In the genomic region with DNA sequence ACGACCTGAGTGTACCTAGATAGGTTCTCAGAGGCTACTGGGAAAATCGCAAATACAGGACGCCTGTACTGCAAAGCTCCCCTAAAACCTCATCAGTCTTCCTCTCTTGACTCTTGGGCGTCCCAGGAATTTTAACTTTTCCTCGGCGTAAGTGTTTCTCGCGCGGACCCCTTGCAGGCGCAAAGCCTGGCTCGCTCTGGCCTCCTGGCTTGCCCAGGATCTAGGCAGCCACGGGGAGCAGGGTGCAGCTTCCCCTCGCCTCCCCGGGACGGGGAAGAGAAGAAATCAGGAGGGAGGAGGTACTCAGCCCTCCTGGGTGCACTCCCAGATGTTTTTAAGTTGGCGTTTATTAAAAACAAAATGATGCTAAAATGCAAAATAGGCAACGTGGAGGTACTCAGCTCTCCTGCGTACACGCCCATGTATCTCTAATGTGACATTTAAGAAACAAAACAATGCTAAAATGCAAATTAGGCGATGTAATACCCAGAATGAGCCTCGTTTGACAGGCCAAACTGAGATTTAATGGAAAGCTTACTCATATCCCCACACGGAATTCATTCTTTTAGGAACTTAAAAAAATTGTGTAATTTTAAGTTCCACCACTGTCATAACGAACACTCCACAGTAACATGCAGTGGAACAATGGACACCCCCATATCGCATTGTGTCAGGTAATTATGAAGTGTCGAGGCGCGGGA, we compare ENCODE assay signal across 8 cellular contexts. TPM values are rescaled to one million over a fixed set of nuclear protein-coding genes. Genes with fewer than 3 reads are reported as not detected.
DNase-seq lines count a peak whose midpoint lies in the region; ATAC-seq and TF ChIP-seq lines count a peak whose summit lies in the region.

No MANE protein-coding gene starts in this region.

- H3K4me2 ChIP-seq in BLaER1 (peak overlapping the region; percentile 92), Karpas-422 (ENCODE audit: low read depth, low read length, poor library complexity, severe bottlenecking) (peak overlapping the region; percentile 81)

- H3K4me1 Mint-ChIP-seq in nephron progenitor cell = peaks cover 23% of the 10 kb centered on the region

- H3K9me3 Mint-ChIP-seq in nephron progenitor cell = no peaks in the 10 kb centered on the region

- DNase-seq in Karpas-422 = no peak
- peak; percentile 33 for DNase-seq in nephron progenitor cell
- DNase-seq in NCI-H82 (lab: John Stamatoyannopoulos, UW) = no peak
- DNase-seq in GM19240 (ENCODE audit: insufficient read length, low spot score) = no peak
- no peak for DNase-seq in GM10266 (ENCODE audit: extremely low spot score)

- H2AFZ ChIP-seq in Karpas-422 (ENCODE audit: low read length) = peak overlapping the region; percentile 83

- H3K36me3 Mint-ChIP-seq in nephron progenitor cell (ENCODE audit: low read depth) = no peaks in the 10 kb centered on the region

- H3K36me3 ChIP-seq in BLaER1 = no peaks in the 10 kb centered on the region
- H3K36me3 ChIP-seq in Karpas-422 (ENCODE audit: insufficient read depth, low read length) = peaks cover 5% of the 10 kb centered on the region; the same call in 1 of the 2 replicates
- no peaks in the 10 kb centered on the region for H3K36me3 ChIP-seq in ectodermal cell (ENCODE audit: control insufficient read depth, insufficient read depth, low read length)

- 1% methylated on average over 26 to 27 of the region's 27 CpGs for whole genome bisulfite sequencing in ectodermal cell, 2 experiments

- H3K27me3 Mint-ChIP-seq in nephron progenitor cell (ENCODE audit: low read depth, poor library complexity) = peaks cover 30% of the 10 kb centered on the region

- H3K79me2 ChIP-seq in Karpas-422 (ENCODE audit: low read length) = peaks cover 31% of the 10 kb centered on the region

- H3K4me3 Mint-ChIP-seq in nephron progenitor cell = peak overlapping the region; percentile 96

- TF ChIP-seq CTCF in nephron progenitor cell (IDR thresholded peaks at IDR 0.05) (no peak), GM10266 (IDR thresholded peaks at IDR 0.05; ENCODE audit: control insufficient read depth, insufficient read depth, low read depth, missing control alignments) (no peak)

- H3K27ac Mint-ChIP-seq in nephron progenitor cell = peak overlapping the region; percentile 94

- H3K9me3 ChIP-seq in BLaER1 (no peaks in the 10 kb centered on the region), Karpas-422 (ENCODE audit: low read length) (no peaks in the 10 kb centered on the region), ectodermal cell (ENCODE audit: control insufficient read depth, low read length) (no peaks in the 10 kb centered on the region)

- peaks cover 55% of the 10 kb centered on the region for H4K20me1 ChIP-seq in BLaER1
- peaks cover 3% of the 10 kb centered on the region; the same call in 1 of the 2 replicates for H4K20me1 ChIP-seq in Karpas-422 (ENCODE audit: insufficient read depth, low read depth, low read length)

- H3K27me3 ChIP-seq in BLaER1 (peaks cover 80% of the 10 kb centered on the region), Karpas-422 (ENCODE audit: low read length) (no peaks in the 10 kb centered on the region), ectodermal cell (ENCODE audit: control insufficient read depth, insufficient read depth, low read length, poor library complexity, severe bottlenecking) (peaks cover 31% of the 10 kb centered on the region)

- H3K4me3 ChIP-seq in BLaER1 = peak overlapping the region; percentile 72
- peak overlapping the region; percentile 68 for H3K4me3 ChIP-seq in Karpas-422 (ENCODE audit: low read length)
- peak overlapping the region; percentile 82 for H3K4me3 ChIP-seq in ectodermal cell (ENCODE audit: insufficient read depth, low read depth, low read length)

- H3K27ac ChIP-seq in BLaER1 (no peak overlapping the region), Karpas-422 (ENCODE audit: low read length) (no peak overlapping the region), ectodermal cell (ENCODE audit: insufficient read depth, low read depth, low read length, poor library complexity, severe bottlenecking) (no peak overlapping the region)

- H3K9ac ChIP-seq in BLaER1 (no peak overlapping the region), Karpas-422 (ENCODE audit: low read length) (peak overlapping the region; percentile 87)

- no peak for ATAC-seq in HG03460 (IDR thresholded peaks at IDR 0.05; ENCODE audit: unreplicated experiment)

- H3K9me2 ChIP-seq in Karpas-422 (replicated peaks; ENCODE audit: insufficient read depth, low read length) = no peaks in the 10 kb centered on the region

- peaks cover 25% of the 10 kb centered on the region for H3K4me1 ChIP-seq in BLaER1
- H3K4me1 ChIP-seq in Karpas-422 (ENCODE audit: low read length) = peaks cover 27% of the 10 kb centered on the region
- peaks cover 18% of the 10 kb centered on the region for H3K4me1 ChIP-seq in ectodermal cell (ENCODE audit: control insufficient read depth, insufficient read depth, low read length)

RNA-seq across cellular contexts. Expression of gene SOBP, which starts 1.6 kb away (rescaled TPM):
- total RNA-seq in Karpas-422 (2014; rRNA removed; shearing (Covaris generic); ENCODE audit: low replicate concordance) = 16.1 and 17.8 TPM in 2 replicates
- polyA plus RNA-seq in ectodermal cell (2013, experiment 1 of 4) = 15.4 TPM
- polyA plus RNA-seq in ectodermal cell (2013, experiment 2 of 4) = 15.9 TPM
- 12.5 TPM for polyA plus RNA-seq in ectodermal cell (2013, experiment 3 of 4)
- polyA plus RNA-seq in ectodermal cell (2013, experiment 4 of 4) = 13.2 TPM

RNA-seq across cellular contexts. Expression of gene PDSS2, which starts 29.0 kb away (rescaled TPM):
- total RNA-seq in Karpas-422 (2014; rRNA removed; shearing (Covaris generic); ENCODE audit: low replicate concordance) = 7.4 and 16.3 TPM in 2 replicates
- polyA plus RNA-seq in ectodermal cell (2013, experiment 1 of 4) = 11.5 TPM
- polyA plus RNA-seq in ectodermal cell (2013, experiment 2 of 4) = 10.6 TPM
- polyA plus RNA-seq in ectodermal cell (2013, experiment 3 of 4) = 11.1 TPM
- polyA plus RNA-seq in ectodermal cell (2013, experiment 4 of 4) = 11.9 TPM
